ENCODE assay signal across 30 cellular contexts in genomic region chr20:48742233-48742632, GRCh38.
"Had no signal": no experiment of that assay in that cellular context is flagged by ENCODE, and none has a peak within 500 bp of the region (broad histone marks: within the 10 kb centered on the region; RNA-seq: fewer than 3 reads in every experiment).

No MANE protein-coding gene starts in this region.

- H3K9me3 Mint-ChIP-seq: activated CD4-positive, alpha-beta memory T cell treated with anti-CD3 and anti-CD28 coated beads, Interleukin-2, amount 10 ng/mL, durations not matched to agents 7 days and 5 days; activated naive CD4-positive, alpha-beta T cell treated with anti-CD3 and anti-CD28 coated beads for 36 hours; mesothelial cell of epicardium; naive B cell; nephron progenitor cell; stimulated activated naive B cell treated with anti-CD40 and anti-IgM and Interleukin-4, amounts not matched to agents 10 μg/mL and 1 μg/mL and 100 μg/mL, for 72 hours had no signal

- H3K4me3 ChIP-seq: adrenal gland, body of pancreas, esophagus squamous epithelium, heart right ventricle, pancreas, prostate gland, sigmoid colon, SK-N-MC, stomach, suprapubic skin, tibial nerve had no signal

- H3K9me3 ChIP-seq: adrenal gland, body of pancreas, esophagus squamous epithelium, heart right ventricle, pancreas, prostate gland, sigmoid colon, stomach, suprapubic skin, tibial nerve had no signal

- H3K27ac ChIP-seq: adrenal gland, body of pancreas, epithelial cell of prostate, esophagus squamous epithelium, heart right ventricle, pancreas, prostate gland, sigmoid colon, SK-N-MC, stomach, suprapubic skin, tibial nerve, WERI-Rb-1 had no signal

- H3K27me3 Mint-ChIP-seq: activated CD4-positive, alpha-beta memory T cell treated with anti-CD3 and anti-CD28 coated beads, Interleukin-2, amount 10 ng/mL, durations not matched to agents 7 days and 5 days; activated CD8-positive, alpha-beta memory T cell treated with anti-CD3 and anti-CD28 coated beads, Interleukin-2, amount 10 ng/mL, durations not matched to agents 7 days and 5 days; naive B cell; stimulated activated naive B cell treated with anti-CD40 and anti-IgM and Interleukin-4, amounts not matched to agents 10 μg/mL and 1 μg/mL and 100 μg/mL, for 72 hours had no signal

- H3K36me3 ChIP-seq: pancreas, prostate gland, sigmoid colon had no signal

- H3K4me3 Mint-ChIP-seq: activated CD4-positive, alpha-beta memory T cell treated with anti-CD3 and anti-CD28 coated beads, Interleukin-2, amount 10 ng/mL, durations not matched to agents 7 days and 5 days; activated CD8-positive, alpha-beta memory T cell treated with anti-CD3 and anti-CD28 coated beads, Interleukin-2, amount 10 ng/mL, durations not matched to agents 7 days and 5 days; activated naive CD4-positive, alpha-beta T cell treated with anti-CD3 and anti-CD28 coated beads for 36 hours; mesothelial cell of epicardium; naive B cell; nephron progenitor cell; stimulated activated naive B cell treated with anti-CD40 and anti-IgM and Interleukin-4, amounts not matched to agents 10 μg/mL and 1 μg/mL and 100 μg/mL, for 72 hours had no signal

- FAIRE-seq: pancreas, small intestine, TTC549 had no signal

- H3K27me3 ChIP-seq: adrenal gland, body of pancreas, esophagus squamous epithelium, heart right ventricle, pancreas, sigmoid colon, stomach, tibial nerve had no signal

- H3K4me1 ChIP-seq: pancreas, prostate gland, suprapubic skin had no signal

- ATAC-seq: activated CD4-positive, CD25-positive, alpha-beta regulatory T cell treated with anti-CD3 and anti-CD28 coated beads, Interleukin-2, amount 50 U/mL, for 24 hours; activated CD8-positive, alpha-beta memory T cell treated with anti-CD3 and anti-CD28 coated beads, Interleukin-2, amount 10 ng/mL, durations not matched to agents 7 days and 5 days; body of pancreas; heart right ventricle; pancreas; stimulated activated naive B cell treated with anti-CD40 and anti-IgM and Interleukin-4, amounts not matched to agents 10 μg/mL and 1 μg/mL and 100 μg/mL, for 72 hours had no signal

- DNase-seq: activated CD4-positive, alpha-beta memory T cell treated with anti-CD3 and anti-CD28 coated beads, Interleukin-2, amount 10 ng/mL, durations not matched to agents 7 days and 5 days; activated CD4-positive, alpha-beta T cell treated with anti-CD3 and anti-CD28 coated beads for 48 hours; activated CD8-positive, alpha-beta memory T cell treated with anti-CD3 and anti-CD28 coated beads, Interleukin-2, amount 10 ng/mL, durations not matched to agents 7 days and 5 days; activated naive CD4-positive, alpha-beta T cell treated with anti-CD3 and anti-CD28 coated beads for 36 hours; adrenal gland; body of pancreas; cortex of kidney; esophagus squamous epithelium; foreskin melanocyte; heart right ventricle; naive B cell; nephron progenitor cell; nucleus accumbens; pancreas; retina; sigmoid colon; small intestine; stimulated activated CD4-positive, alpha-beta T cell treated with anti-CD3 and anti-CD28 coated beads, Interleukin-4, amount 100 ng/mL, for 24 hours; stimulated activated naive B cell treated with anti-CD40 and anti-IgM and Interleukin-4, amounts not matched to agents 10 μg/mL and 1 μg/mL and 100 μg/mL, for 72 hours; stomach; T-helper 9 cell; WERI-Rb-1 had no signal

- H3K27ac Mint-ChIP-seq: activated CD4-positive, alpha-beta memory T cell treated with anti-CD3 and anti-CD28 coated beads, Interleukin-2, amount 10 ng/mL, durations not matched to agents 7 days and 5 days; mesothelial cell of epicardium; nephron progenitor cell had no signal
